Comparison of ENCODE assay signal across 8 cellular contexts in genomic region chr14:77033622-77034521, GRCh38. TPM values are rescaled to one million over a fixed set of nuclear protein-coding genes. Genes with fewer than 3 reads are reported as not detected.
DNase-seq lines count a peak whose midpoint lies in the region; ATAC-seq and TF ChIP-seq lines count a peak whose summit lies in the region.

No MANE protein-coding gene starts in this region.

- H3K4me3 Mint-ChIP-seq in H9, result peak overlapping the region; percentile 70 to 80
- H3K4me3 Mint-ChIP-seq in activated naive CD8-positive, alpha-beta T cell treated with anti-CD3 and anti-CD28 coated beads, Interleukin-2, amount 50 U/mL, for 24 hours, result peak overlapping the region; percentile 88

- H3K27me3 ChIP-seq in GM06990 (replicated peaks; ENCODE audit: control insufficient read depth, insufficient read depth, low read length) (no peaks in the 10 kb centered on the region), H9 (ENCODE audit: insufficient read depth, low read length) (no peaks in the 10 kb centered on the region), heart right ventricle (no peaks in the 10 kb centered on the region), psoas muscle (ENCODE audit: insufficient read depth in 3 of 3, low read length in 2 of 3) (no peaks in the 10 kb centered on the region), aorta (ENCODE audit: control insufficient read depth in 1 of 2, insufficient read depth in 2 of 2, low read length in 1 of 2) (no peaks in the 10 kb centered on the region)

- H3K36me3 ChIP-seq in GM06990 (ENCODE audit: control insufficient read depth, insufficient read depth, low read length) (no peaks in the 10 kb centered on the region), heart right ventricle (no peaks in the 10 kb centered on the region), psoas muscle (ENCODE audit: insufficient read depth in 1 of 2, low read depth in 1 of 2) (no peaks in the 10 kb centered on the region), aorta (ENCODE audit: control insufficient read depth in 1 of 2, insufficient read depth in 2 of 2, low read length in 1 of 2) (no peaks in the 10 kb centered on the region)

- H2BK12ac ChIP-seq in H9 (ENCODE audit: insufficient read length, low read depth, low read length), result peak overlapping the region; percentile 37

- peak overlapping the region; percentile 21 for H4K91ac ChIP-seq in H9 (ENCODE audit: insufficient read length, low read depth, low read length)

- peaks cover 19% of the 10 kb centered on the region for H3K23me2 ChIP-seq in H9 (ENCODE audit: insufficient read length, low read depth, low read length, poor library complexity, severe bottlenecking)

- H3K9me3 ChIP-seq in H9 (ENCODE audit: control insufficient read depth, low read depth, low read length) (no peaks in the 10 kb centered on the region), heart right ventricle (no peaks in the 10 kb centered on the region), psoas muscle (no peaks in the 10 kb centered on the region), aorta (ENCODE audit: control insufficient read depth, low read length) (no peaks in the 10 kb centered on the region)

- peak overlapping the region; percentile 74; the same call in 1 of the 2 replicates for H3K4ac ChIP-seq in H9 (ENCODE audit: low read depth, low read length)

- H2BK5ac ChIP-seq in H9 (ENCODE audit: insufficient read length, low read length), result no peak overlapping the region

- no peaks in the 10 kb centered on the region for H4K20me1 ChIP-seq in H9 (ENCODE audit: control insufficient read depth, insufficient read depth, insufficient read length)

- H3K9me3 Mint-ChIP-seq in H9, result no peaks in the 10 kb centered on the region; a peak in 1 of 5 replicates
- no peaks in the 10 kb centered on the region for H3K9me3 Mint-ChIP-seq in activated naive CD8-positive, alpha-beta T cell treated with anti-CD3 and anti-CD28 coated beads, Interleukin-2, amount 50 U/mL, for 24 hours

- H2BK15ac ChIP-seq in H9 (ENCODE audit: low read depth, low read length), result no peak overlapping the region

- H3K27ac ChIP-seq in H9 (ENCODE audit: insufficient read length, low read depth, low read length), result peak overlapping the region; percentile 89
- peak overlapping the region; percentile 99 to 100 (median 100) for H3K27ac ChIP-seq in heart right ventricle
- peak overlapping the region; percentile 100 for H3K27ac ChIP-seq in psoas muscle
- H3K27ac ChIP-seq in aorta (ENCODE audit: low read depth in 1 of 2, low read length in 2 of 2), result peak overlapping the region; percentile 80 to 100

- no peak overlapping the region for H2AFZ ChIP-seq in H9 (ENCODE audit: low read length)

- intact Hi-C loops in heart right ventricle (cut with DNase I), result no loop called here
- intact Hi-C loops in psoas muscle (cut with DNase I), result no loop called here
- intact Hi-C loops in aorta (cut with DNase I), result no loop called here

- H3K79me1 ChIP-seq in H9 (ENCODE audit: insufficient read depth, low read depth, low read length, poor library complexity, severe bottlenecking), result no peaks in the 10 kb centered on the region

- no CpG with 5 or more reads among the region's 36 CpGs for WGBS in H9 (ENCODE audit: extremely low coverage, insufficient read length, low lambda C conversion rate)
- WGBS in heart right ventricle, 2 donors, result 2 to 3% methylated on average over 36 of the region's 36 CpGs
- WGBS in psoas muscle, 3 donors, result 2 to 6% (median 4%) methylated on average over 30 to 36 of the region's 36 CpGs
- 0 to 1% methylated on average over 35 to 36 of the region's 36 CpGs for WGBS in aorta, 2 donors

- no peak overlapping the region for H4K5ac ChIP-seq in H9 (ENCODE audit: insufficient read length, low read depth, low read length)

- no peak overlapping the region for H3T11ph ChIP-seq in H9 (ENCODE audit: low read length)

- no peak overlapping the region for H3K56ac ChIP-seq in H9 (ENCODE audit: insufficient read length, low read depth, low read length)

- no peak overlapping the region for H2AK5ac ChIP-seq in H9 (ENCODE audit: insufficient read length, low read length)

- H3K4me1 ChIP-seq in H9 (ENCODE audit: insufficient read depth, low read length) (peaks cover 8% of the 10 kb centered on the region; the same call in 1 of the 2 replicates), heart right ventricle (peaks cover 27 to 93% (median 80%) of the 10 kb centered on the region in 9 donors), psoas muscle (peaks cover 49% of the 10 kb centered on the region), aorta (ENCODE audit: control insufficient read depth in 1 of 2, insufficient read depth in 2 of 2, low read length in 2 of 2) (peaks cover 0 to 5% of the 10 kb centered on the region in 2 donors)

- H4K8ac ChIP-seq in H9 (replicated peaks; ENCODE audit: insufficient read length, low read depth, low read length), result no peak overlapping the region

- peak overlapping the region; percentile 99 for H3K18ac ChIP-seq in H9 (ENCODE audit: insufficient read length, low read depth, low read length)

- H3K9ac ChIP-seq in H9 (ENCODE audit: extremely low read depth, insufficient read length, low read length), result peak overlapping the region; percentile 52

- H3K79me2 ChIP-seq in H9 (ENCODE audit: insufficient read depth, low read length), result no peaks in the 10 kb centered on the region

- H3K23ac ChIP-seq in H9 (ENCODE audit: insufficient read length, low read depth, low read length), result no peak overlapping the region

- peaks cover 16% of the 10 kb centered on the region for H3K27me3 Mint-ChIP-seq in H9 (ENCODE audit: low read depth)
- H3K27me3 Mint-ChIP-seq in activated naive CD8-positive, alpha-beta T cell treated with anti-CD3 and anti-CD28 coated beads, Interleukin-2, amount 50 U/mL, for 24 hours, result no peaks in the 10 kb centered on the region

- peak overlapping the region; percentile 98 for H3K14ac ChIP-seq in H9 (ENCODE audit: insufficient read depth, low read length)

- TF ChIP-seq CTCF in GM06990 (IDR thresholded peaks at IDR 0.05; ENCODE audit: insufficient read depth, low read length, poor library complexity, severe bottlenecking) (no peak), H9 (conservative IDR thresholded peaks at IDR 0.05) (no peak), heart right ventricle (IDR thresholded peaks at IDR 0.05) (no peak), psoas muscle (IDR thresholded peaks at IDR 0.05) (no peak)

- no peaks in the 10 kb centered on the region; a peak in 1 of 7 replicates for H3K36me3 Mint-ChIP-seq in H9 (ENCODE audit: insufficient read depth in 1 of 3, low read depth in 3 of 3)
- no peaks in the 10 kb centered on the region for H3K36me3 Mint-ChIP-seq in activated naive CD8-positive, alpha-beta T cell treated with anti-CD3 and anti-CD28 coated beads, Interleukin-2, amount 50 U/mL, for 24 hours (ENCODE audit: low read depth)

- H3K27ac Mint-ChIP-seq in H9, result peak overlapping the region; percentile 95 to 99 (median 96)
- H3K27ac Mint-ChIP-seq in activated naive CD8-positive, alpha-beta T cell treated with anti-CD3 and anti-CD28 coated beads, Interleukin-2, amount 50 U/mL, for 24 hours, result peak overlapping the region; percentile 92

- ATAC-seq in SK-N-SH treated with all-trans-retinoic acid at 6 μM for 48 hours, result peak; percentile 68
- peak; percentile 79 for ATAC-seq in activated naive CD8-positive, alpha-beta T cell treated with anti-CD3 and anti-CD28 coated beads, Interleukin-2, amount 50 U/mL, for 24 hours
- ATAC-seq in heart right ventricle, result peak; percentile 62 to 79 (median 74)
- ATAC-seq in psoas muscle, result peak; percentile 63 to 77 (median 72)
- peak; percentile 79 for ATAC-seq in aorta (ENCODE audit: low FRiP score)

- H3K4me2 ChIP-seq in H9 (ENCODE audit: insufficient read depth, insufficient read length, low read length), result peak overlapping the region; percentile 86

- H3K4me1 Mint-ChIP-seq in H9, result peaks cover 60 to 67% of the 10 kb centered on the region in 2 experiments
- H3K4me1 Mint-ChIP-seq in activated naive CD8-positive, alpha-beta T cell treated with anti-CD3 and anti-CD28 coated beads, Interleukin-2, amount 50 U/mL, for 24 hours, result peaks cover 82% of the 10 kb centered on the region

- peak; percentile 90 for DNase-seq in GM06990 (ENCODE audit: extremely low read depth, insufficient read length)
- peak; percentile 91 for DNase-seq in H9
- DNase-seq in M059J (ENCODE audit: low read depth), result peak; percentile 91
- peak; percentile 91 for DNase-seq in activated naive CD8-positive, alpha-beta T cell treated with anti-CD3 and anti-CD28 coated beads, Interleukin-2, amount 50 U/mL, for 24 hours
- peak; percentile 86 to 89 for DNase-seq in heart right ventricle
- DNase-seq in psoas muscle, result peak; percentile 83 to 88
- DNase-seq in aorta, result peak; percentile 93

- H2BK20ac ChIP-seq in H9 (ENCODE audit: low read depth, low read length, poor library complexity, severe bottlenecking), result no peak overlapping the region

- peak overlapping the region; percentile 62 for H3K4me3 ChIP-seq in GM06990 (replicated peaks; ENCODE audit: low read depth, low read length)
- H3K4me3 ChIP-seq in heart right ventricle, result peak overlapping the region; percentile 42 to 69 (median 62)
- H3K4me3 ChIP-seq in psoas muscle, result peak overlapping the region; percentile 65
- H3K4me3 ChIP-seq in aorta (ENCODE audit: low read length in 2 of 2), result peak overlapping the region; percentile 28 to 37

- H2BK120ac ChIP-seq in H9 (ENCODE audit: low read depth, low read length, poor library complexity, severe bottlenecking), result no peak overlapping the region

TF ChIP-seq in SK-N-SH treated with all-trans-retinoic acid at 6 μM for 48 hours, 23 proteins besides CTCF, POLR2A, EP300 and RAD21 (continues in another document):
- TF ChIP-seq OSR1 (CRISPR knock-in tag; IDR thresholded peaks at IDR 0.05) (no peak), GLIS3 (CRISPR knock-in tag; IDR thresholded peaks at IDR 0.05) (peak; percentile 34; the same call in 1 of the 2 replicates), TCF4 (CRISPR knock-in tag; IDR thresholded peaks at IDR 0.05; ENCODE audit: borderline replicate concordance) (peak; percentile 30; the same call in 1 of the 2 replicates), TOX (CRISPR knock-in tag; IDR thresholded peaks at IDR 0.05; ENCODE audit: borderline replicate concordance) (no peak)

RNA-seq across cellular contexts. Expression of gene IRF2BPL, which starts 5.4 kb away (rescaled TPM):
- total RNA-seq in H9 (2021) (59.0 and 60.1 TPM in 2 replicates), heart right ventricle (10 to 100 TPM; 25.1 to 66.6 (median 36.4) TPM), psoas muscle (10 to 100 TPM in 3 of 4 donors, 1 to 10 TPM in 1; 9.7 to 26.3 (median 21.7) TPM), aorta (10 to 100 TPM; 34.7 to 59.6 TPM)
- 13.2 and 31.7 TPM in 2 replicates for total RNA-seq in M059J (2014; rRNA removed; shearing (Covaris generic))
- polyA plus RNA-seq in heart right ventricle (10 to 100 TPM in 1 of 2 donors, 1 to 10 TPM in 1; 6.6 to 15.4 TPM), psoas muscle (1 to 10 TPM; 3.8 to 9.5 (median 4.4) TPM), aorta (10 to 100 TPM in 1 of 2 donors, 1 to 10 TPM in 1; 3.4 to 13.0 TPM)

Comparison
In these comparisons a context has a peak if more than half of its experiments do, and no peak if none do; other contexts are left out.
1. Peak in every context shown above with its lines: DNase-seq, ATAC-seq, H3K4me3 ChIP-seq and H3K27ac ChIP-seq.